In genomic region chr7:74496272-74496671, GRCh38 we compare ENCODE assay signal across 18 cellular contexts. TPM values are rescaled to one million over a fixed set of nuclear protein-coding genes. Genes with fewer than 3 reads are reported as not detected.
DNase-seq lines count a peak whose midpoint lies in the region; ATAC-seq, FAIRE-seq and TF ChIP-seq lines count a peak whose summit lies in the region.
"Had no signal": no experiment of that assay in that cellular context is flagged by ENCODE, and none has a peak within 500 bp of the region (broad histone marks: within the 10 kb centered on the region; RNA-seq: fewer than 3 reads in every experiment).

No MANE protein-coding gene starts in this region.

- peaks cover 2% of the 10 kb centered on the region; the same call in 1 of the 3 replicates for H3K36me3 ChIP-seq in K562 (ENCODE audit: control insufficient read depth, insufficient read depth, low read length)
- no peaks in the 10 kb centered on the region for H3K36me3 ChIP-seq in neural progenitor cell
- H3K36me3 ChIP-seq in mesendoderm (ENCODE audit: control insufficient read depth, insufficient read depth, low read length), result no peaks in the 10 kb centered on the region

- H3F3A ChIP-seq in neural progenitor cell (ENCODE audit: low read depth), result peaks cover 12% of the 10 kb centered on the region

- intact Hi-C loops in K562 (cut with micrococcal nuclease), result no loop called here

- FAIRE-seq in GM12891 (lab: Jason Lieb, UNC) (peak; percentile 78), K562 (lab: Jason Lieb, UNC) (peak; percentile 19)
- FAIRE-seq: A549 had no signal

- ATAC-seq in K562, result no peak

- BruUV-seq in K562 (replicated peaks; lab: Mats Ljungman, UMichigan), result no TSS peak

- no peak overlapping the region; the same call in 2 of the 3 replicates for H3K27ac ChIP-seq in K562 (ENCODE audit: extremely low read depth, low read depth, low read length)
- H3K27ac ChIP-seq in neural progenitor cell, result no peak overlapping the region
- no peak overlapping the region for H3K27ac ChIP-seq in mesendoderm (ENCODE audit: low read depth, low read length)
- H3K27ac ChIP-seq: A549 had no signal

- peaks cover 0 to 15% of the 10 kb centered on the region in 2 experiments; a peak in 2 of 5 replicates for H3K4me1 ChIP-seq in K562 (replicated peaks in 1 of 2; ENCODE audit: control insufficient read depth in 2 of 2, insufficient read depth in 2 of 2, low read length in 2 of 2)
- peaks cover 7% of the 10 kb centered on the region for H3K4me1 ChIP-seq in neural progenitor cell
- no peaks in the 10 kb centered on the region for H3K4me1 ChIP-seq in mesendoderm (ENCODE audit: control insufficient read depth, low read depth, low read length)

- CTCF ChIA-PET in HEK293T (lab: Yijun Ruan, JAX) (no interaction called here), K562 (lab: Yijun Ruan, JAX; ENCODE audit: low intra/inter-chr PET ratio) (no interaction called here)
- CTCF ChIA-PET in activated naive CD4-positive, alpha-beta T cell treated with anti-CD3 and anti-CD28 coated beads, Interleukin-2, amount 10 ng/mL, durations not matched to agents 7 days and 5 days (lab: Charles Lee), result no interaction called here

- peaks cover 10% of the 10 kb centered on the region for H3K27me3 Mint-ChIP-seq in neural progenitor cell (ENCODE audit: insufficient read depth, low read depth)
- H3K27me3 Mint-ChIP-seq in activated naive CD4-positive, alpha-beta T cell treated with anti-CD3 and anti-CD28 coated beads, Interleukin-2, amount 10 ng/mL, durations not matched to agents 7 days and 5 days, result peaks cover 3% of the 10 kb centered on the region
- H3K27me3 Mint-ChIP-seq: CD4-positive, CD25-positive, alpha-beta regulatory T cell had no signal

- no peak overlapping the region for H3K9ac ChIP-seq in K562 (ENCODE audit: insufficient read depth in 1 of 2, low read depth in 2 of 2, low read length in 2 of 2)
- no peak overlapping the region for H3K9ac ChIP-seq in neural progenitor cell
- no peak overlapping the region for H3K9ac ChIP-seq in mesendoderm (ENCODE audit: low read length)
- H3K9ac ChIP-seq: SK-N-SH had no signal

- no peak overlapping the region for H3K23ac ChIP-seq in mesendoderm (ENCODE audit: low read length)

- no peak overlapping the region for H3K4me3 ChIP-seq in K562
- no peak overlapping the region for H3K4me3 ChIP-seq in neural progenitor cell
- no peak overlapping the region for H3K4me3 ChIP-seq in mesendoderm (ENCODE audit: low read length)
- H3K4me3 ChIP-seq: A549 had no signal

- H3K9me3 Mint-ChIP-seq in neural progenitor cell, result peaks cover 18% of the 10 kb centered on the region
- H3K9me3 Mint-ChIP-seq in activated naive CD4-positive, alpha-beta T cell treated with anti-CD3 and anti-CD28 coated beads, Interleukin-2, amount 10 ng/mL, durations not matched to agents 7 days and 5 days, result peaks cover 6% of the 10 kb centered on the region

- no peak for TF ChIP-seq EP300 in K562 (IDR thresholded peaks at IDR 0.05; ENCODE audit: low read length)

- H3K36me3 Mint-ChIP-seq in neural progenitor cell, result peaks cover 30% of the 10 kb centered on the region
- H3K36me3 Mint-ChIP-seq in activated naive CD4-positive, alpha-beta T cell treated with anti-CD3 and anti-CD28 coated beads, Interleukin-2, amount 10 ng/mL, durations not matched to agents 7 days and 5 days, result no peaks in the 10 kb centered on the region
- H3K36me3 Mint-ChIP-seq: CD4-positive, CD25-positive, alpha-beta regulatory T cell had no signal

- peaks cover 16% of the 10 kb centered on the region for H3K4me1 Mint-ChIP-seq in neural progenitor cell
- H3K4me1 Mint-ChIP-seq in activated naive CD4-positive, alpha-beta T cell treated with anti-CD3 and anti-CD28 coated beads, Interleukin-2, amount 10 ng/mL, durations not matched to agents 7 days and 5 days, result no peaks in the 10 kb centered on the region
- H3K4me1 Mint-ChIP-seq: CD4-positive, CD25-positive, alpha-beta regulatory T cell had no signal

- no peak overlapping the region for H3K18ac ChIP-seq in mesendoderm (ENCODE audit: low read length)

- TF ChIP-seq POLR2A in GM12891 (IDR thresholded peaks at IDR 0.05; ENCODE audit: low read depth, low read length), result no peak
- no peak for TF ChIP-seq POLR2A in K562 (conservative IDR thresholded peaks at IDR 0.05)

- no peaks in the 10 kb centered on the region for H3K79me2 ChIP-seq in K562 (ENCODE audit: control insufficient read depth, insufficient read depth, low read length)
- H3K79me2 ChIP-seq in neural progenitor cell (ENCODE audit: low read depth), result peaks cover 100% of the 10 kb centered on the region
- H3K79me2 ChIP-seq in mesendoderm (ENCODE audit: control insufficient read depth, insufficient read depth, low read length), result peaks cover 4% of the 10 kb centered on the region

- POLR2A ChIA-PET in HEK293T (lab: Yijun Ruan, JAX) (no interaction called here), K562 (lab: Yijun Ruan, JAX) (interaction anchor here (1.4 kb wide), 1 partner anchor 10 kb away, joined by 4 read pairs; no protein-coding TSS in a partner anchor)

- H2BK120ac ChIP-seq in mesendoderm (ENCODE audit: low read depth, low read length), result no peak overlapping the region

- H2BK5ac ChIP-seq in mesendoderm (ENCODE audit: low read length), result no peak overlapping the region

- TF ChIP-seq CTCF in K562 (IDR thresholded peaks at IDR 0.05 in 2 of 3, conservative IDR thresholded peaks at IDR 0.05 in 1 of 3; ENCODE audit: insufficient read depth in 2 of 3, low read depth in 1 of 3, low read length in 3 of 3) (no peak), neural progenitor cell (IDR thresholded peaks at IDR 0.05) (no peak)

- no peak overlapping the region for H3K4ac ChIP-seq in mesendoderm (ENCODE audit: low read depth, low read length)

- H3K4me2 ChIP-seq in K562 (ENCODE audit: insufficient read depth, low read length) (no peak overlapping the region), neural progenitor cell (no peak overlapping the region), mesendoderm (ENCODE audit: low read length) (no peak overlapping the region)
- H3K4me2 ChIP-seq: A549, SK-N-SH had no signal

- H3K27ac Mint-ChIP-seq in neural progenitor cell, result peak overlapping the region; percentile 52
- H3K27ac Mint-ChIP-seq in activated naive CD4-positive, alpha-beta T cell treated with anti-CD3 and anti-CD28 coated beads, Interleukin-2, amount 10 ng/mL, durations not matched to agents 7 days and 5 days, result no peak overlapping the region

- in situ Hi-C loops in K562 (cut with MboI), result no loop called here

- H4K20me1 ChIP-seq in K562 (replicated peaks; ENCODE audit: control insufficient read depth, insufficient read depth, low read length) (peaks cover 10% of the 10 kb centered on the region; the same call in 1 of the 2 replicates), neural progenitor cell (ENCODE audit: low read depth) (peaks cover 88% of the 10 kb centered on the region)

- no peak overlapping the region for H4K5ac ChIP-seq in mesendoderm (ENCODE audit: low read length)

- no peaks in the 10 kb centered on the region for H3K27me3 ChIP-seq in K562 (ENCODE audit: control insufficient read depth in 2 of 2, insufficient read depth in 2 of 2, low read length in 2 of 2)
- no peaks in the 10 kb centered on the region for H3K27me3 ChIP-seq in neural progenitor cell
- H3K27me3 ChIP-seq in mesendoderm (ENCODE audit: insufficient read depth, low read length, poor library complexity), result no peaks in the 10 kb centered on the region

- H3K9me3 ChIP-seq in K562 (replicated peaks; ENCODE audit: control insufficient read depth, insufficient read depth, low read depth, low read length), result no peaks in the 10 kb centered on the region
- H3K9me3 ChIP-seq in neural progenitor cell (ENCODE audit: low read depth), result no peaks in the 10 kb centered on the region
- H3K9me3 ChIP-seq: A549, SK-N-SH had no signal

- no peak overlapping the region for H3K4me3 Mint-ChIP-seq in neural progenitor cell
- H3K4me3 Mint-ChIP-seq in activated naive CD4-positive, alpha-beta T cell treated with anti-CD3 and anti-CD28 coated beads, Interleukin-2, amount 10 ng/mL, durations not matched to agents 7 days and 5 days, result no peak overlapping the region

- no peak for TF ChIP-seq RAD21 in K562 (CRISPR knock-in tag; conservative IDR thresholded peaks at IDR 0.05 in 1 of 2, IDR thresholded peaks at IDR 0.05 in 1 of 2)

- H2BK15ac ChIP-seq in mesendoderm (replicated peaks; ENCODE audit: low read depth), result no peak overlapping the region

- no peak overlapping the region for H2AFZ ChIP-seq in K562 (ENCODE audit: low read depth, low read length)
- no peak overlapping the region for H2AFZ ChIP-seq in neural progenitor cell (replicated peaks)

- WGBS in K562 (ENCODE audit: insufficient coverage, low coverage, missing lambda C conversion rate), result 86% methylated on average over 6 of the region's 6 CpGs
- no CpG with 5 or more reads among the region's 6 CpGs for WGBS in mesendoderm (ENCODE audit: extremely low coverage, insufficient coverage, low lambda C conversion rate)

- no peak overlapping the region for H4K8ac ChIP-seq in mesendoderm (ENCODE audit: low read depth, low read length)

- DNase-seq in GM12891 (ENCODE audit: insufficient read length, low spot score) (no peak), HEK293T (ENCODE audit: extremely low spot score) (no peak), K562 (ENCODE audit: extremely low read depth in 1 of 4, low spot score in 3 of 4) (no peak), neural progenitor cell (ENCODE audit: low spot score) (no peak), AG20443 (ENCODE audit: low spot score) (no peak), mesendoderm (no peak), NCI-H748 (lab: John Stamatoyannopoulos, UW; ENCODE audit: unreplicated experiment) (no peak)
- DNase-seq in activated naive CD4-positive, alpha-beta T cell treated with anti-CD3 and anti-CD28 coated beads, Interleukin-2, amount 10 ng/mL, durations not matched to agents 7 days and 5 days, result no peak
- DNase-seq: CD4-positive, CD25-positive, alpha-beta regulatory T cell; Kasumi-1; NCI-H1417; NCI-H1694 treated with DMSO at 0.1 percent for 48 hours; NCI-H2081 treated with DMSO at 0.1 percent for 48 hours; NCI-H446 treated with DMSO at 0.1 percent for 48 hours; NCI-H69; SIG-M5; SK-N-SH had no signal

- peaks cover 29% of the 10 kb centered on the region for H3K79me1 ChIP-seq in mesendoderm (ENCODE audit: low read length)

- H2AK5ac ChIP-seq in mesendoderm (ENCODE audit: low read length), result no peak overlapping the region

- H3K9me1 ChIP-seq in K562 (ENCODE audit: control insufficient read depth, insufficient read depth, low read length), result no peaks in the 10 kb centered on the region

- no peak overlapping the region for H3K56ac ChIP-seq in mesendoderm (ENCODE audit: low read length)

RNA-seq across cellular contexts. Expression of gene GTF2IRD1, which starts 42.6 kb away (rescaled TPM):
- 4.8 TPM for polyA plus RNA-seq in GM12891 (2012; ENCODE audit: low read depth, missing spikeins)
- 23.2 and 65.0 TPM in 2 replicates for total RNA-seq in K562 (2011; cell fraction: chromatin; rRNA removed; ENCODE audit: low replicate concordance)
- 30.5 and 35.3 TPM in 2 replicates for total RNA-seq in K562 (2011; cell fraction: nucleolus; rRNA removed)
- total RNA-seq in K562 (2011; cell fraction: nucleoplasm; rRNA removed), result 22.2 and 23.5 TPM in 2 replicates
- total RNA-seq in K562 (2014; rRNA removed) (9.2 and 12.4 TPM in 2 replicates), K562 (2014; rRNA removed; fragmentation: Illumina TruSeq; extraction: Trizol) (10.8 and 14.0 TPM in 2 replicates), K562 (2015; rRNA removed; fragmentation: Illumina TruSeq; extraction: Trizol) (13.4 and 15.1 TPM in 2 replicates), K562 (2021) (30.2 and 32.1 TPM in 2 replicates), neural progenitor cell (ENCODE audit: low replicate concordance) (25.6 and 48.5 TPM in 2 replicates)
- polyA plus RNA-seq in K562 (2011; rRNA removed) (12.8 and 17.6 TPM in 2 replicates), K562 (2014; fragmentation: Illumina TruSeq; extraction: Trizol) (23.8 and 24.5 TPM in 2 replicates), K562 (2014; fragmentation: Nextera tagmentation; extraction: Ambion mirVana) (1 to 10 TPM; 9.1 to 10.0 TPM), K562 (2014; rRNA removed) (17.0 and 20.8 TPM in 2 replicates)
- 9.3 and 13.0 TPM in 2 replicates for polyA plus RNA-seq in K562 (2011; cell fraction: cytosol; rRNA removed)
- polyA plus RNA-seq in K562 (2011; cell fraction: nucleus; rRNA removed), result 15.6 and 24.1 TPM in 2 replicates
- polyA plus RNA-seq in K562 (2012), result 19.1 and 31.6 TPM in 2 replicates
- polyA minus RNA-seq in K562 (2011; rRNA and poly(A)+ RNA removed), result 9.2 and 9.7 TPM in 2 replicates
- 21.2 and 21.5 TPM in 2 replicates for polyA minus RNA-seq in K562 (2011; cell fraction: cytosol; rRNA and poly(A)+ RNA removed)
- polyA minus RNA-seq in K562 (2011; cell fraction: nucleus; rRNA and poly(A)+ RNA removed), result 11.3 and 12.9 TPM in 2 replicates
- polyA plus RNA-seq in mesendoderm (2013, experiment 1 of 2), result 29.8 TPM
- polyA plus RNA-seq in mesendoderm (2013, experiment 2 of 2), result 29.0 TPM
